8 cellular contexts compared by ENCODE assay signal in the genomic region with DNA sequence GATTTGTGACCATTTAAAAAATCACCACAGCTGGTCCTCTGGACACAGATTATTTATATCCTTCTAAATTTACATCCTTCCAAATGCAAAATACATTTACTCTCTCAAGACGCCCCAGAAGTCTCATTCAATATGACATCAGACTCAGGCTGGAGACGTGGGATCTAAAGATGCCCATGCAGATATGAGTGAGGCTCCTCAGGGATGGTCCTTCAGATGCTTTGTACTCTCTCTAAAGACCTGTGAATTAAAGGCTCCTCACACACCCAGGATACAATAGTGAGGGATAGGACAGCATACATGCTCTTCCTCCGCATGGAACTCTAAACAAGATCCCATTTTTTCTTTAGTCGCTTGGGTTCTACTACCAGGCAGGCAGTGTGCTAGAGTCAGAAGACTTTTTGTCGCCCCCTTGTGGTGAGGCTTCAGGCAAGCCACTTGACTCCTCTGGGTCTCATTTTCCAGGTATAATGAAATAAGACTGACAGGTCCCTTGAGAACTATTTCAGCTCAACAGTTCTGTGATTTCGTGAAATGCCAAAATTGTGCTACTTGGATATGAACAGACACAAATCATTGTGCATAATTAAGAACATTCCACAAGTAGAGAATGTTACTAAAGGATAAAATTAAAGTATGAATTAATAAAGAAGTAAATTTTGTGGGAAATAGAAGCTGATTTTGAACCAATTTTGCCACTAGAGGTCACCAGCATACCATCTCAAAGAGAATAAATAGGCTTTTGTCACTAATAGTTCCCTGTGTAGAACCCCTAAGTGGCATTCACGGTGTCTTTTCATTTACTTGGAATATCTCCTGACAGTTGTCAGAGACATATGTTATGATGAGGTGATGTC. TPM values are rescaled to one million over a fixed set of nuclear protein-coding genes. Genes with fewer than 3 reads are reported as not detected.
DNase-seq lines count a peak whose midpoint lies in the region; ATAC-seq and TF ChIP-seq lines count a peak whose summit lies in the region.

No MANE protein-coding gene starts in this region.

- no peak overlapping the region for H3K27ac Mint-ChIP-seq in CD4-positive, alpha-beta T cell

- no peak overlapping the region for H3K4me3 Mint-ChIP-seq in CD4-positive, alpha-beta T cell

- no peaks in the 10 kb centered on the region for H3K9me3 ChIP-seq in CD4-positive, alpha-beta T cell (ENCODE audit: control insufficient read depth, low read length)
- H3K9me3 ChIP-seq in colonic mucosa, result no peaks in the 10 kb centered on the region
- no peaks in the 10 kb centered on the region for H3K9me3 ChIP-seq in liver (ENCODE audit: control insufficient read depth in 4 of 4, low read length in 3 of 4)

- peak; percentile 94 for ATAC-seq in CD4-positive, alpha-beta T cell (ENCODE audit: poor library complexity)
- ATAC-seq in GM19351 (IDR thresholded peaks at IDR 0.05; ENCODE audit: unreplicated experiment) (peak; percentile 98), HG03439 (IDR thresholded peaks at IDR 0.05; ENCODE audit: unreplicated experiment) (peak; percentile 95)

- TF ChIP-seq RAD21 in liver (IDR thresholded peaks at IDR 0.05), result peak; percentile 81 to 84

- H3K27ac ChIP-seq in CD4-positive, alpha-beta T cell (ENCODE audit: low read depth, low read length), result no peak overlapping the region
- H3K27ac ChIP-seq in colonic mucosa, result no peak overlapping the region
- no peak overlapping the region for H3K27ac ChIP-seq in liver (ENCODE audit: low read depth in 1 of 2, low read length in 2 of 2)

- H3K4me3 ChIP-seq in colonic mucosa (no peak overlapping the region), liver (ENCODE audit: low read depth in 1 of 3, low read length in 3 of 3) (no peak overlapping the region)

- POLR2A ChIA-PET in CD4-positive, alpha-beta T cell (lab: Charles Lee), result interaction anchor here (0.9 to 2.5 kb wide), 4 partner anchors 9 to 164 kb away, joined by 3 to 24 read pairs (median 5); partner anchors contain the start of genes ELMOD2 and SCOC

- 37% methylated on average over 7 of the region's 7 CpGs for WGBS in liver

- H3K36me3 ChIP-seq in colonic mucosa, result no peaks in the 10 kb centered on the region
- H3K36me3 ChIP-seq in liver (ENCODE audit: control insufficient read depth in 4 of 4, insufficient read depth in 3 of 4, low read depth in 1 of 4, low read length in 3 of 4), result no peaks in the 10 kb centered on the region

- no peaks in the 10 kb centered on the region for H3K36me3 Mint-ChIP-seq in CD4-positive, alpha-beta T cell (ENCODE audit: low read depth)

- H3K9ac ChIP-seq in colonic mucosa (ENCODE audit: low read depth in 2 of 2, low read length in 2 of 2) (no peak overlapping the region), liver (ENCODE audit: low read depth in 1 of 2, low read length in 2 of 2) (no peak overlapping the region)

- H3K4me1 Mint-ChIP-seq in CD4-positive, alpha-beta T cell (ENCODE audit: low read depth), result no peaks in the 10 kb centered on the region

- peak; percentile 57 to 72 (median 70) for DNase-seq in CD4-positive, alpha-beta T cell
- DNase-seq in NCI-H446 treated with DMSO at 0.1 percent for 48 hours (lab: John Stamatoyannopoulos, UW), result peak; percentile 73
- peak; percentile 79 to 86 for DNase-seq in activated CD4-positive, alpha-beta T cell treated with anti-CD3 and anti-CD28 coated beads for 4 hours
- peak; percentile 90 for DNase-seq in colonic mucosa
- DNase-seq in stimulated activated CD8-positive, alpha-beta memory T cell treated with anti-CD3 and anti-CD28 coated beads, Interleukin-12 subunit alpha, Interleukin-12 subunit beta, amount 100 ng/mL, for 1 hour (ENCODE audit: low read depth), result peak; percentile 72

- TF ChIP-seq CTCF in CD4-positive, alpha-beta T cell (IDR thresholded peaks at IDR 0.05), result peak; percentile 98
- TF ChIP-seq CTCF in colonic mucosa (IDR thresholded peaks at IDR 0.05) (peak; percentile 93), liver (IDR thresholded peaks at IDR 0.05; ENCODE audit: low read depth, low read length, missing input control) (peak; percentile 82)

- H3K27me3 ChIP-seq in CD4-positive, alpha-beta T cell (ENCODE audit: control insufficient read depth, insufficient read depth, low read length), result no peaks in the 10 kb centered on the region
- no peaks in the 10 kb centered on the region for H3K27me3 ChIP-seq in colonic mucosa
- no peaks in the 10 kb centered on the region for H3K27me3 ChIP-seq in liver (ENCODE audit: control insufficient read depth in 4 of 4, insufficient read depth in 4 of 4, low read length in 3 of 4)

- H3K27me3 Mint-ChIP-seq in CD4-positive, alpha-beta T cell, result no peaks in the 10 kb centered on the region

- CTCF ChIA-PET in CD4-positive, alpha-beta T cell (lab: Charles Lee), result interaction anchor here (0.7 to 3.1 kb wide), 17 partner anchors 9 to 347 kb away, joined by 3 to 41 read pairs (median 4); partner anchors contain the start of gene SCOC

- intact Hi-C loops in CD4-positive, alpha-beta T cell (cut with DNase I, micrococcal nuclease), result loop anchor here (1.0 to 10.0 kb wide), 6 partner anchors 207 to 1185 kb away; partner anchors contain the start of genes ELF2 (in 1 of the 2) and MAML3 (in 1 of the 2)
- intact Hi-C loops in colonic mucosa (cut with DNase I), result loop anchor here (10.0 kb wide), 1 partner anchor 255 kb away; no protein-coding TSS in a partner anchor

- H3K4me1 ChIP-seq in colonic mucosa, result no peaks in the 10 kb centered on the region
- H3K4me1 ChIP-seq in liver (ENCODE audit: control insufficient read depth in 4 of 4, insufficient read depth in 4 of 4, low read length in 3 of 4), result peaks cover 0 to 3% (median 0%) of the 10 kb centered on the region in 4 donors

- no peaks in the 10 kb centered on the region for H3K9me3 Mint-ChIP-seq in CD4-positive, alpha-beta T cell

TF ChIP-seq in liver, 16 proteins besides CTCF, POLR2A, EP300 and RAD21:
- TF ChIP-seq JUND (IDR thresholded peaks at IDR 0.05) (peak in 1 of 2 donors; percentile 47), NR2F2 (IDR thresholded peaks at IDR 0.05) (no peak), ZBTB33 (IDR thresholded peaks at IDR 0.05) (no peak), HNF4G (IDR thresholded peaks at IDR 0.05) (no peak), GABPA (IDR thresholded peaks at IDR 0.05 in 1 of 2, conservative IDR thresholded peaks at IDR 0.05 in 1 of 2) (no peak), REST (IDR thresholded peaks at IDR 0.05) (no peak), MAX (IDR thresholded peaks at IDR 0.05) (no peak), FOXA2 (IDR thresholded peaks at IDR 0.05) (no peak), SP1 (IDR thresholded peaks at IDR 0.05) (no peak), FOXA1 (IDR thresholded peaks at IDR 0.05) (no peak), TAF1 (conservative IDR thresholded peaks at IDR 0.05) (no peak), HNF4A (conservative IDR thresholded peaks at IDR 0.05) (peak in 1 of 2 donors; percentile 21), ATF3 (IDR thresholded peaks at IDR 0.05) (peak; percentile 25), EGR1 (IDR thresholded peaks at IDR 0.05; ENCODE audit: low read depth in 2 of 2) (no peak), YY1 (IDR thresholded peaks at IDR 0.05) (no peak), RXRA (IDR thresholded peaks at IDR 0.05) (peak in 1 of 2 donors; percentile 35)

RNA-seq across cellular contexts. Expression of gene SCOC, which starts 13.6 kb away (rescaled TPM):
- 1 to 10 TPM; 5.9 to 6.8 TPM for total RNA-seq in CD4-positive, alpha-beta T cell
- 10 to 100 TPM; 58.5 to 65.0 TPM for total RNA-seq in colonic mucosa
- 10 to 100 TPM; 22.4 to 22.7 TPM for total RNA-seq in liver
- polyA plus RNA-seq in liver, result 10 to 100 TPM; 31.7 to 35.0 TPM
